11 cellular contexts compared by ENCODE assay signal in the genomic region with DNA sequence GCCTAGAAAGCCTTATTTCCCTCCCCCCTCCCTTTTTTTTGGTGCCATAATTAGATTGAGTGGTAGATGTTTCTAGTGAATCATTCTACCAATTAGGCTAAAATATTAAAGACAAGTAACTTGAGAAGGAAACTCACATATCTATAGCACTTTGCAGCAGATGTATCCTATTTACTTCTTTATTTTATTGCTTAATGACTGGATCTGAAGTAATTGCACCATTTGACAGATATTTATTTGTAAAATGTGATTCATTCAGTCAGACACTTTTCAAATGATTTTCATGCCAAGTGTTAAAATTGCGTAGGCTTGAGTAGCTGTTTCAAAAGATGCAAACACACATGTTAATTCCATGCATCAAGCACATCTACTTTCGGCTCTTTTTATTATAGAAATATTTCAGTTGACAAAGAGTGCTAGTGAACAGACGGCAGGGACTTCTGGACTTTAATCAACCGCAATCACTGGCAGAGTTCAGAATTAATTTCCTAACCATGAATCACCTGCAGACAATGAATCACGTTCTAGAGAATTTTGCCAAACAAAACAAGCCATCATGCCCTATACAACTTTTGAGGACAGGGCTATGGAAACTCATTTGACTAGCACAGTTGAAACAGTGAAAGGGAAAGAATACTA.
DNase-seq lines count a peak whose midpoint lies in the region; ATAC-seq, FAIRE-seq and TF ChIP-seq lines count a peak whose summit lies in the region.
"Had no signal": no experiment of that assay in that cellular context is flagged by ENCODE, and none has a peak within 500 bp of the region (broad histone marks: within the 10 kb centered on the region; RNA-seq: fewer than 3 reads in every experiment).

No MANE protein-coding gene starts in this region.

- no peaks in the 10 kb centered on the region for H3K27me3 ChIP-seq in SK-N-SH (ENCODE audit: insufficient read depth)
- no peaks in the 10 kb centered on the region for H3K27me3 ChIP-seq in small intestine (ENCODE audit: control insufficient read depth in 2 of 2, insufficient read depth in 2 of 2, low read length in 2 of 2)
- H3K27me3 ChIP-seq: heart left ventricle had no signal

- no peaks in the 10 kb centered on the region for H3K4me1 Mint-ChIP-seq in activated T-cell treated with anti-CD3 and anti-CD28 coated beads, Interleukin-2, amount 50 U/mL, for 4 hours (ENCODE audit: low read depth)

- H3K9me3 ChIP-seq in SK-N-SH: no peaks in the 10 kb centered on the region
- no peaks in the 10 kb centered on the region for H3K9me3 ChIP-seq in small intestine (ENCODE audit: control insufficient read depth, low read depth)
- H3K9me3 ChIP-seq: heart left ventricle had no signal

- no peak overlapping the region for H2AFZ ChIP-seq in SK-N-SH (ENCODE audit: low read depth)

- H3K79me2 ChIP-seq in SK-N-SH (ENCODE audit: insufficient read depth): no peaks in the 10 kb centered on the region

- H3K4me1 ChIP-seq in SK-N-SH (ENCODE audit: control insufficient read depth in 1 of 2, insufficient read depth in 2 of 2, low read depth in 1 of 2, low read length in 1 of 2) (no peaks in the 10 kb centered on the region; a peak in 1 of 4 replicates), small intestine (ENCODE audit: control insufficient read depth in 2 of 2, insufficient read depth in 1 of 2, low read depth in 1 of 2, low read length in 1 of 2) (no peaks in the 10 kb centered on the region)
- H3K4me1 ChIP-seq: heart left ventricle had no signal

- CTCF ChIA-PET in SK-N-SH (lab: Yijun Ruan, JAX): interaction anchor here (0.8 to 1.7 kb wide), 2 partner anchors 15 to 18 kb away, joined by 3 to 4 read pairs; no protein-coding TSS in a partner anchor

- no peaks in the 10 kb centered on the region for H3K9me3 Mint-ChIP-seq in activated T-cell treated with anti-CD3 and anti-CD28 coated beads, Interleukin-2, amount 50 U/mL, for 4 hours

- H3K9me2 ChIP-seq in SK-N-SH: no peaks in the 10 kb centered on the region

- no peaks in the 10 kb centered on the region for H3K36me3 Mint-ChIP-seq in activated T-cell treated with anti-CD3 and anti-CD28 coated beads, Interleukin-2, amount 50 U/mL, for 4 hours (ENCODE audit: insufficient read depth)

- TF ChIP-seq RAD21 in SK-N-SH (IDR thresholded peaks at IDR 0.05; ENCODE audit: low read length): no peak

- H3K27ac ChIP-seq in SK-N-SH (ENCODE audit: low read depth in 2 of 2, low read length in 1 of 2): peak overlapping the region in 1 of 2 experiments; percentile 66; a peak in 2 of 4 replicates
- no peak overlapping the region for H3K27ac ChIP-seq in small intestine (ENCODE audit: low read depth in 1 of 2, low read length in 1 of 2)
- H3K27ac ChIP-seq: 22Rv1, heart left ventricle had no signal

- no peaks in the 10 kb centered on the region for H3K27me3 Mint-ChIP-seq in activated T-cell treated with anti-CD3 and anti-CD28 coated beads, Interleukin-2, amount 50 U/mL, for 4 hours (ENCODE audit: low read depth)

- no peak overlapping the region for H3K4me3 Mint-ChIP-seq in activated T-cell treated with anti-CD3 and anti-CD28 coated beads, Interleukin-2, amount 50 U/mL, for 4 hours

- H3K36me3 ChIP-seq in SK-N-SH (replicated peaks in 1 of 2; ENCODE audit: control insufficient read depth in 1 of 2, insufficient read depth in 2 of 2, low read length in 1 of 2) (no peaks in the 10 kb centered on the region), small intestine (ENCODE audit: control insufficient read depth in 2 of 2, insufficient read depth in 2 of 2, low read length in 2 of 2) (no peaks in the 10 kb centered on the region)
- H3K36me3 ChIP-seq: heart left ventricle had no signal

- no peak for TF ChIP-seq CTCF in SK-N-SH (IDR thresholded peaks at IDR 0.05)
- TF ChIP-seq CTCF in fibroblast of the aortic adventitia (IDR thresholded peaks at IDR 0.05; ENCODE audit: insufficient read depth, low read length): no peak

- DNase-seq in NCI-H1092 treated with DMSO at 0.1 percent for 48 hours (lab: John Stamatoyannopoulos, UW): peak; percentile 34
- no peak for DNase-seq in NCI-H1092 (lab: John Stamatoyannopoulos, UW)
- no peak for DNase-seq in SK-N-SH
- peak; percentile 97 for DNase-seq in fibroblast of the aortic adventitia (ENCODE audit: low read depth)
- DNase-seq in small intestine: peak; percentile 87
- DNase-seq in activated T-cell treated with anti-CD3 and anti-CD28 coated beads, Interleukin-2, amount 50 U/mL, for 4 hours: no peak
- no peak for DNase-seq in DMS79 treated with DMSO at 0.1 percent for 48 hours (lab: John Stamatoyannopoulos, UW)
- no peak for DNase-seq in HuH-7 (ENCODE audit: low spot score)
- DNase-seq: heart left ventricle, occipital lobe had no signal

- no peak for FAIRE-seq in small intestine (lab: Jason Lieb, UNC)

- H3F3A ChIP-seq in SK-N-SH (replicated peaks; ENCODE audit: insufficient read depth): peaks cover 26% of the 10 kb centered on the region

- no peak for ATAC-seq in activated T-cell treated with anti-CD3 and anti-CD28 coated beads, Interleukin-2, amount 50 U/mL, for 4 hours

- 3% methylated on average over 5 of the region's 5 CpGs for WGBS in SK-N-SH (ENCODE audit: low lambda C conversion rate)
- WGBS in small intestine, 3 donors: 10 to 34% (median 31%) methylated on average over 5 of the region's 5 CpGs

- no peaks in the 10 kb centered on the region for H4K20me1 ChIP-seq in SK-N-SH (ENCODE audit: insufficient read depth)

- H3K4me3 ChIP-seq in SK-N-SH (ENCODE audit: low read depth in 2 of 2, low read length in 1 of 2) (peak overlapping the region in 1 of 2 experiments; percentile 22; a peak in 1 of 4 replicates), fibroblast of the aortic adventitia (ENCODE audit: low read depth, low read length) (peak overlapping the region; percentile 47), small intestine (ENCODE audit: low read depth in 1 of 2, low read length in 2 of 2) (no peak overlapping the region)
- H3K4me3 ChIP-seq: heart left ventricle had no signal

- no peak overlapping the region for H3K9ac ChIP-seq in SK-N-SH

- peak overlapping the region; percentile 48 for H3K4me2 ChIP-seq in SK-N-SH

- TF ChIP-seq EP300 in SK-N-SH (IDR thresholded peaks at IDR 0.05; ENCODE audit: borderline replicate concordance in 1 of 2, low read depth in 1 of 2, low read length in 1 of 2): peak in 1 of 2 experiments; percentile 77; a peak in 2 of 4 replicates

- POLR2A ChIA-PET in SK-N-SH (lab: Yijun Ruan, JAX): no interaction called here

TF ChIP-seq in SK-N-SH, 30 proteins besides CTCF, POLR2A, EP300 and RAD21 (continues in another document):
- TF ChIP-seq TAF1 (IDR thresholded peaks at IDR 0.05; ENCODE audit: borderline replicate concordance, low read depth, low read length): no peak
- no peak for TF ChIP-seq SIN3A (IDR thresholded peaks at IDR 0.05; ENCODE audit: borderline replicate concordance, low read depth, low read length)
- TF ChIP-seq NFIC (IDR thresholded peaks at IDR 0.05; ENCODE audit: borderline replicate concordance): peak; percentile 97
- no peak for TF ChIP-seq IRF3 (IDR thresholded peaks at IDR 0.05; ENCODE audit: low read depth, low read length)
- no peak for TF ChIP-seq GATA2 (CRISPR knock-in tag; IDR thresholded peaks at IDR 0.05)
- TF ChIP-seq ZBTB33 (IDR thresholded peaks at IDR 0.05; ENCODE audit: borderline replicate concordance, low read depth): no peak
- peak; percentile 43; the same call in 1 of the 2 replicates for TF ChIP-seq FOXM1 (IDR thresholded peaks at IDR 0.05; ENCODE audit: low read depth)
- TF ChIP-seq RCOR1 (IDR thresholded peaks at IDR 0.05; ENCODE audit: low read length): no peak
- no peak for TF ChIP-seq MXI1 (IDR thresholded peaks at IDR 0.05; ENCODE audit: low read depth, low read length)
- no peak for TF ChIP-seq USF2 (IDR thresholded peaks at IDR 0.05; ENCODE audit: borderline replicate concordance, low read depth, low read length)
- no peak for TF ChIP-seq FOXJ3 (CRISPR knock-in tag; IDR thresholded peaks at IDR 0.05)
- TF ChIP-seq TCF12 (IDR thresholded peaks at IDR 0.05): peak; percentile 85

Comparison
In these comparisons a context has a peak if more than half of its experiments do, and no peak if none do; other contexts are left out.
1. DNase-seq: peak in NCI-H1092 treated with DMSO at 0.1 percent for 48 hours (single experiment), fibroblast of the aortic adventitia (single experiment) and small intestine (single experiment); none in NCI-H1092 (single experiment), SK-N-SH (single experiment), activated T-cell treated with anti-CD3 and anti-CD28 coated beads, Interleukin-2, amount 50 U/mL, for 4 hours (single experiment), DMS79 treated with DMSO at 0.1 percent for 48 hours (single experiment) and HuH-7 (single experiment).